ENCODE assay signal across 1 cellular context in genomic region chr1:230708631-230709580, GRCh38.
A peak's percentile ranks its signal among the peaks of the same experiment; 100 is the strongest.
TF ChIP-seq lines count a peak whose summit lies in the region.

No MANE protein-coding gene starts in this region.

TF ChIP-seq in HepG2, 621 proteins besides CTCF, POLR2A, EP300 and RAD21 (continued from another document and continues in another):
- TF ChIP-seq ZNF639 (CRISPR knock-in tag; conservative IDR thresholded peaks at IDR 0.05) (peak; percentile 68; the same call in 1 of the 2 replicates), NR1H2 (CRISPR knock-in tag; IDR thresholded peaks at IDR 0.05; ENCODE audit: borderline replicate concordance, low read depth) (peak; percentile 90; the same call in 1 of the 2 replicates), ZNF224 (CRISPR knock-in tag; IDR thresholded peaks at IDR 0.05) (no peak), ZNF678 (CRISPR knock-in tag; IDR thresholded peaks at IDR 0.05) (no peak), MBD4 (IDR thresholded peaks at IDR 0.05; ENCODE audit: borderline replicate concordance, low read length) (no peak), ZNF724P (CRISPR knock-in tag; IDR thresholded peaks at IDR 0.05; ENCODE audit: borderline replicate concordance) (0 out of 2 replicates have a peak, but pooled peaks have one; percentile 33), GATAD2A (CRISPR knock-in tag; IDR thresholded peaks at IDR 0.05) (peak; percentile 87), IKZF1 (IDR thresholded peaks at IDR 0.05) (no peak), FOXK1 (CRISPR knock-in tag; IDR thresholded peaks at IDR 0.05; ENCODE audit: borderline replicate concordance, low read depth) (peak; percentile 90; the same call in 1 of the 2 replicates), TEAD2 (CRISPR knock-in tag; IDR thresholded peaks at IDR 0.05) (no peak), ZNF367 (CRISPR knock-in tag; IDR thresholded peaks at IDR 0.05; ENCODE audit: borderline replicate concordance) (peak; percentile 16; the same call in 1 of the 2 replicates), ZNF784 (CRISPR knock-in tag; IDR thresholded peaks at IDR 0.05; ENCODE audit: borderline replicate concordance) (peak; percentile 89; the same call in 1 of the 2 replicates), ZNF253 (CRISPR knock-in tag; IDR thresholded peaks at IDR 0.05; ENCODE audit: borderline replicate concordance) (peak; percentile 89), PITX1 (CRISPR knock-in tag; IDR thresholded peaks at IDR 0.05) (peak; percentile 94), HOMEZ (CRISPR knock-in tag; IDR thresholded peaks at IDR 0.05; ENCODE audit: low read depth) (peak; percentile 82), ZNF34 (CRISPR knock-in tag; IDR thresholded peaks at IDR 0.05; ENCODE audit: borderline replicate concordance) (no peak)
- TF ChIP-seq, protein P1, sequence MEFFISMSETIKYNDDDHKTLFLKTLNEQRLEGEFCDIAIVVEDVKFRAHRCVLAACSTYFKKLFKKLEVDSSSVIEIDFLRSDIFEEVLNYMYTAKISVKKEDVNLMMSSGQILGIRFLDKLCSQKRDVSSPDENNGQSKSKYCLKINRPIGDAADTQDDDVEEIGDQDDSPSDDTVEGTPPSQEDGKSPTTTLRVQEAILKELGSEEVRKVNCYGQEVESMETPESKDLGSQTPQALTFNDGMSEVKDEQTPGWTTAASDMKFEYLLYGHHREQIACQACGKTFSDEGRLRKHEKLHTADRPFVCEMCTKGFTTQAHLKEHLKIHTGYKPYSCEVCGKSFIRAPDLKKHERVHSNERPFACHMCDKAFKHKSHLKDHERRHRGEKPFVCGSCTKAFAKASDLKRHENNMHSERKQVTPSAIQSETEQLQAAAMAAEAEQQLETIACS (CRISPR knock-in tag; IDR thresholded peaks at IDR 0.05): no peak
- TF ChIP-seq, protein P2, sequence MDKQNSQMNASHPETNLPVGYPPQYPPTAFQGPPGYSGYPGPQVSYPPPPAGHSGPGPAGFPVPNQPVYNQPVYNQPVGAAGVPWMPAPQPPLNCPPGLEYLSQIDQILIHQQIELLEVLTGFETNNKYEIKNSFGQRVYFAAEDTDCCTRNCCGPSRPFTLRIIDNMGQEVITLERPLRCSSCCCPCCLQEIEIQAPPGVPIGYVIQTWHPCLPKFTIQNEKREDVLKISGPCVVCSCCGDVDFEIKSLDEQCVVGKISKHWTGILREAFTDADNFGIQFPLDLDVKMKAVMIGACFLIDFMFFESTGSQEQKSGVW (CRISPR knock-in tag; IDR thresholded peaks at IDR 0.05; ENCODE audit: borderline replicate concordance): no peak
- TF ChIP-seq, protein P3, sequence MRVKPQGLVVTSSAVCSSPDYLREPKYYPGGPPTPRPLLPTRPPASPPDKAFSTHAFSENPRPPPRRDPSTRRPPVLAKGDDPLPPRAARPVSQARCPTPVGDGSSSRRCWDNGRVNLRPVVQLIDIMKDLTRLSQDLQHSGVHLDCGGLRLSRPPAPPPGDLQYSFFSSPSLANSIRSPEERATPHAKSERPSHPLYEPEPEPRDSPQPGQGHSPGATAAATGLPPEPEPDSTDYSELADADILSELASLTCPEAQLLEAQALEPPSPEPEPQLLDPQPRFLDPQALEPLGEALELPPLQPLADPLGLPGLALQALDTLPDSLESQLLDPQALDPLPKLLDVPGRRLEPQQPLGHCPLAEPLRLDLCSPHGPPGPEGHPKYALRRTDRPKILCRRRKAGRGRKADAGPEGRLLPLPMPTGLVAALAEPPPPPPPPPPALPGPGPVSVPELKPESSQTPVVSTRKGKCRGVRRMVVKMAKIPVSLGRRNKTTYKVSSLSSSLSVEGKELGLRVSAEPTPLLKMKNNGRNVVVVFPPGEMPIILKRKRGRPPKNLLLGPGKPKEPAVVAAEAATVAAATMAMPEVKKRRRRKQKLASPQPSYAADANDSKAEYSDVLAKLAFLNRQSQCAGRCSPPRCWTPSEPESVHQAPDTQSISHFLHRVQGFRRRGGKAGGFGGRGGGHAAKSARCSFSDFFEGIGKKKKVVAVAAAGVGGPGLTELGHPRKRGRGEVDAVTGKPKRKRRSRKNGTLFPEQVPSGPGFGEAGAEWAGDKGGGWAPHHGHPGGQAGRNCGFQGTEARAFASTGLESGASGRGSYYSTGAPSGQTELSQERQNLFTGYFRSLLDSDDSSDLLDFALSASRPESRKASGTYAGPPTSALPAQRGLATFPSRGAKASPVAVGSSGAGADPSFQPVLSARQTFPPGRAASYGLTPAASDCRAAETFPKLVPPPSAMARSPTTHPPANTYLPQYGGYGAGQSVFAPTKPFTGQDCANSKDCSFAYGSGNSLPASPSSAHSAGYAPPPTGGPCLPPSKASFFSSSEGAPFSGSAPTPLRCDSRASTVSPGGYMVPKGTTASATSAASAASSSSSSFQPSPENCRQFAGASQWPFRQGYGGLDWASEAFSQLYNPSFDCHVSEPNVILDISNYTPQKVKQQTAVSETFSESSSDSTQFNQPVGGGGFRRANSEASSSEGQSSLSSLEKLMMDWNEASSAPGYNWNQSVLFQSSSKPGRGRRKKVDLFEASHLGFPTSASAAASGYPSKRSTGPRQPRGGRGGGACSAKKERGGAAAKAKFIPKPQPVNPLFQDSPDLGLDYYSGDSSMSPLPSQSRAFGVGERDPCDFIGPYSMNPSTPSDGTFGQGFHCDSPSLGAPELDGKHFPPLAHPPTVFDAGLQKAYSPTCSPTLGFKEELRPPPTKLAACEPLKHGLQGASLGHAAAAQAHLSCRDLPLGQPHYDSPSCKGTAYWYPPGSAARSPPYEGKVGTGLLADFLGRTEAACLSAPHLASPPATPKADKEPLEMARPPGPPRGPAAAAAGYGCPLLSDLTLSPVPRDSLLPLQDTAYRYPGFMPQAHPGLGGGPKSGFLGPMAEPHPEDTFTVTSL (CRISPR knock-in tag; IDR thresholded peaks at IDR 0.05; ENCODE audit: borderline replicate concordance): peak; percentile 82
- TF ChIP-seq, protein P4, sequence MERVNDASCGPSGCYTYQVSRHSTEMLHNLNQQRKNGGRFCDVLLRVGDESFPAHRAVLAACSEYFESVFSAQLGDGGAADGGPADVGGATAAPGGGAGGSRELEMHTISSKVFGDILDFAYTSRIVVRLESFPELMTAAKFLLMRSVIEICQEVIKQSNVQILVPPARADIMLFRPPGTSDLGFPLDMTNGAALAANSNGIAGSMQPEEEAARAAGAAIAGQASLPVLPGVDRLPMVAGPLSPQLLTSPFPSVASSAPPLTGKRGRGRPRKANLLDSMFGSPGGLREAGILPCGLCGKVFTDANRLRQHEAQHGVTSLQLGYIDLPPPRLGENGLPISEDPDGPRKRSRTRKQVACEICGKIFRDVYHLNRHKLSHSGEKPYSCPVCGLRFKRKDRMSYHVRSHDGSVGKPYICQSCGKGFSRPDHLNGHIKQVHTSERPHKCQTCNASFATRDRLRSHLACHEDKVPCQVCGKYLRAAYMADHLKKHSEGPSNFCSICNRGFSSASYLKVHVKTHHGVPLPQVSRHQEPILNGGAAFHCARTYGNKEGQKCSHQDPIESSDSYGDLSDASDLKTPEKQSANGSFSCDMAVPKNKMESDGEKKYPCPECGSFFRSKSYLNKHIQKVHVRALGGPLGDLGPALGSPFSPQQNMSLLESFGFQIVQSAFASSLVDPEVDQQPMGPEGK (CRISPR knock-in tag; IDR thresholded peaks at IDR 0.05): peak; percentile 93
- TF ChIP-seq, protein P5, sequence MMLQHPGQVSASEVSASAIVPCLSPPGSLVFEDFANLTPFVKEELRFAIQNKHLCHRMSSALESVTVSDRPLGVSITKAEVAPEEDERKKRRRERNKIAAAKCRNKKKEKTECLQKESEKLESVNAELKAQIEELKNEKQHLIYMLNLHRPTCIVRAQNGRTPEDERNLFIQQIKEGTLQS (CRISPR knock-in tag; IDR thresholded peaks at IDR 0.05): peak; percentile 81
- TF ChIP-seq, protein P6, sequence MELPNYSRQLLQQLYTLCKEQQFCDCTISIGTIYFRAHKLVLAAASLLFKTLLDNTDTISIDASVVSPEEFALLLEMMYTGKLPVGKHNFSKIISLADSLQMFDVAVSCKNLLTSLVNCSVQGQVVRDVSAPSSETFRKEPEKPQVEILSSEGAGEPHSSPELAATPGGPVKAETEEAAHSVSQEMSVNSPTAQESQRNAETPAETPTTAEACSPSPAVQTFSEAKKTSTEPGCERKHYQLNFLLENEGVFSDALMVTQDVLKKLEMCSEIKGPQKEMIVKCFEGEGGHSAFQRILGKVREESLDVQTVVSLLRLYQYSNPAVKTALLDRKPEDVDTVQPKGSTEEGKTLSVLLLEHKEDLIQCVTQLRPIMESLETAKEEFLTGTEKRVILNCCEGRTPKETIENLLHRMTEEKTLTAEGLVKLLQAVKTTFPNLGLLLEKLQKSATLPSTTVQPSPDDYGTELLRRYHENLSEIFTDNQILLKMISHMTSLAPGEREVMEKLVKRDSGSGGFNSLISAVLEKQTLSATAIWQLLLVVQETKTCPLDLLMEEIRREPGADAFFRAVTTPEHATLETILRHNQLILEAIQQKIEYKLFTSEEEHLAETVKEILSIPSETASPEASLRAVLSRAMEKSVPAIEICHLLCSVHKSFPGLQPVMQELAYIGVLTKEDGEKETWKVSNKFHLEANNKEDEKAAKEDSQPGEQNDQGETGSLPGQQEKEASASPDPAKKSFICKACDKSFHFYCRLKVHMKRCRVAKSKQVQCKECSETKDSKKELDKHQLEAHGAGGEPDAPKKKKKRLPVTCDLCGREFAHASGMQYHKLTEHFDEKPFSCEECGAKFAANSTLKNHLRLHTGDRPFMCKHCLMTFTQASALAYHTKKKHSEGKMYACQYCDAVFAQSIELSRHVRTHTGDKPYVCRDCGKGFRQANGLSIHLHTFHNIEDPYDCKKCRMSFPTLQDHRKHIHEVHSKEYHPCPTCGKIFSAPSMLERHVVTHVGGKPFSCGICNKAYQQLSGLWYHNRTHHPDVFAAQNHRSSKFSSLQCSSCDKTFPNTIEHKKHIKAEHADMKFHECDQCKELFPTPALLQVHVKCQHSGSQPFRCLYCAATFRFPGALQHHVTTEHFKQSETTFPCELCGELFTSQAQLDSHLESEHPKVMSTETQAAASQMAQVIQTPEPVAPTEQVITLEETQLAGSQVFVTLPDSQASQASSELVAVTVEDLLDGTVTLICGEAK (IDR thresholded peaks at IDR 0.05): peak; percentile 58
- TF ChIP-seq, protein P6 (CRISPR knock-in tag; IDR thresholded peaks at IDR 0.05): peak; percentile 69
